ENCODE assay signal across 9 cellular contexts in the genomic region with DNA sequence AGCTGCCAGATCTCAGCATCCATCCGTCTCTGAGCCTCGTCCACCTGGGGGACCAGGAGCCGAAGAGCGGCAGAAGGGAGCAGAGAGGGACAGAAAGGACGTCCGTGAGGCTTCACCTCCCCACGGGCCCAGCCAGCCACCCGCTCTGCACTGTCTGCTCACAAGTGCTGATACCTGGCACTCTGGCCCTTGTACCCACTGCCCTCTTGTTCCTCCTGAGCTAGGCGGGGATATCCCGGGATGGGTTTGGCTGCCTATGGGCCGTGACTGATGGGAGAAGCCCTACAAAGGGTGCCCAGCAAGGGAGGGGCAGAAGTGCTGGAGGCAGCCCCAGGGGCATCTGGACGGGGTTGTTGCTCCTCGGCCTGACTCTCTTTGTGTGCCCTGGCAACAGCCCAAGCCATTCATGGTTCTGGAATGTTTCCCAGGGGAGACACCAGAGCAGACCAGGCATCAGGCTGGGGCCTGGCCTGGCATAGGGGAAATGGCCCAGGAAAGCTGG. TPM values are rescaled to one million over a fixed set of nuclear protein-coding genes. Genes with fewer than 3 reads are reported as not detected.
A peak's percentile ranks its signal among the peaks of the same experiment; 100 is the strongest.
DNase-seq lines count a peak whose midpoint lies in the region; ATAC-seq, FAIRE-seq and TF ChIP-seq lines count a peak whose summit lies in the region.
"Had no signal": no experiment of that assay in that cellular context is flagged by ENCODE, and none has a peak within 500 bp of the region (broad histone marks: within the 10 kb centered on the region; RNA-seq: fewer than 3 reads in every experiment).

No MANE protein-coding gene starts in this region.

- CTCF ChIA-PET in A673 (lab: Charles Lee), result no interaction called here

- H3K4me3 ChIP-seq in A673 (ENCODE audit: low read depth, low read length, poor library complexity, severe bottlenecking), result no peak overlapping the region

- no peak for ATAC-seq in HG03457 (IDR thresholded peaks at IDR 0.05; ENCODE audit: unreplicated experiment)
- ATAC-seq in HG03045 (IDR thresholded peaks at IDR 0.05; ENCODE audit: unreplicated experiment), result no peak

- H3K9me3 ChIP-seq in A673 (ENCODE audit: low read depth, low read length, poor library complexity, severe bottlenecking), result no peaks in the 10 kb centered on the region

- no peak for TF ChIP-seq CTCF in A673 (conservative IDR thresholded peaks at IDR 0.05; ENCODE audit: low read depth, low read length)

- DNase-seq in A673 (ENCODE audit: low spot score) (peak; percentile 52), LoVo (ENCODE audit: low spot score) (peak; percentile 68), brain pericyte (ENCODE audit: low read depth, low spot score) (peak; percentile 66), kidney tubule cell (ENCODE audit: low spot score) (peak; percentile 97), urothelium cell line (ENCODE audit: low spot score) (peak; percentile 96), AML-193 (lab: John Stamatoyannopoulos, UW) (no peak)

- no peaks in the 10 kb centered on the region for H3K36me3 ChIP-seq in A673 (ENCODE audit: insufficient read depth, low read length, poor library complexity, severe bottlenecking)

- intact Hi-C loops in A673 (cut with micrococcal nuclease; ENCODE audit: unreplicated experiment), result no loop called here

- POLR2A ChIA-PET in A673 (lab: Charles Lee; ENCODE audit: low non-redundant PET), result no interaction called here

- FAIRE-seq in urothelium cell line (lab: Jason Lieb, UNC), result peak; percentile 70
- FAIRE-seq: G401.6 had no signal

- H3K27me3 ChIP-seq in A673 (replicated peaks; ENCODE audit: insufficient read depth, low read depth, low read length, poor library complexity), result no peaks in the 10 kb centered on the region

- no peak overlapping the region for H3K27ac ChIP-seq in A673 (ENCODE audit: low read depth, low read length, poor library complexity, severe bottlenecking)

- H3K4me1 ChIP-seq in A673 (ENCODE audit: insufficient read depth, low read length, poor library complexity, severe bottlenecking), result no peaks in the 10 kb centered on the region

- no TSS peak for BruUV-seq in A673 (replicated peaks; lab: Mats Ljungman, UMichigan)

RNA-seq across cellular contexts. Expression of a gene that starts 57.6 kb away (rescaled TPM):
- total RNA-seq in A673 (2021), result not detected in 2 replicates

Comparison
In these comparisons a context has a peak if more than half of its experiments do, and no peak if none do; other contexts are left out.
1. DNase-seq: peak in A673 (single experiment), LoVo (single experiment), brain pericyte (single experiment), kidney tubule cell (single experiment) and urothelium cell line (single experiment); none in AML-193 (0 of 2).